15 cellular contexts compared by ENCODE assay signal in genomic region chr6:94510877-94511276, GRCh38.
DNase-seq lines count a peak whose midpoint lies in the region; ATAC-seq and TF ChIP-seq lines count a peak whose summit lies in the region.
"Had no signal": no experiment of that assay in that cellular context is flagged by ENCODE, and none has a peak within 500 bp of the region (broad histone marks: within the 10 kb centered on the region; RNA-seq: fewer than 3 reads in every experiment).

No MANE protein-coding gene starts in this region.

- no peaks in the 10 kb centered on the region for H3K27me3 Mint-ChIP-seq in activated T-cell treated with anti-CD3 and anti-CD28 coated beads, Interleukin-2, amount 50 U/mL, for 4 hours (ENCODE audit: low read depth)
- H3K27me3 Mint-ChIP-seq in activated T-cell treated with anti-CD3 and anti-CD28 coated beads, Interleukin-2, amount 50 U/mL, for 24 hours, result no peaks in the 10 kb centered on the region
- no peaks in the 10 kb centered on the region for H3K27me3 Mint-ChIP-seq in T-helper 17 cell

- no peaks in the 10 kb centered on the region for H3K9me3 ChIP-seq in T-helper 17 cell (ENCODE audit: control insufficient read depth, low read length, poor library complexity, severe bottlenecking)

- H3K9me3 Mint-ChIP-seq in activated T-cell treated with anti-CD3 and anti-CD28 coated beads, Interleukin-2, amount 50 U/mL, for 4 hours, result no peaks in the 10 kb centered on the region
- H3K9me3 Mint-ChIP-seq in activated T-cell treated with anti-CD3 and anti-CD28 coated beads, Interleukin-2, amount 50 U/mL, for 24 hours, result no peaks in the 10 kb centered on the region

- in situ Hi-C loops in GM13976 (cut with MboI; ENCODE audit: low sequenced_read_pairs, unreplicated experiment), result no loop called here

- H3K4me3 Mint-ChIP-seq in activated T-cell treated with anti-CD3 and anti-CD28 coated beads, Interleukin-2, amount 50 U/mL, for 4 hours, result no peak overlapping the region
- no peak overlapping the region for H3K4me3 Mint-ChIP-seq in activated T-cell treated with anti-CD3 and anti-CD28 coated beads, Interleukin-2, amount 50 U/mL, for 24 hours
- H3K4me3 Mint-ChIP-seq in T-helper 17 cell, result no peak overlapping the region

- no peaks in the 10 kb centered on the region for H3K36me3 Mint-ChIP-seq in activated T-cell treated with anti-CD3 and anti-CD28 coated beads, Interleukin-2, amount 50 U/mL, for 4 hours (ENCODE audit: insufficient read depth)
- no peaks in the 10 kb centered on the region for H3K36me3 Mint-ChIP-seq in activated T-cell treated with anti-CD3 and anti-CD28 coated beads, Interleukin-2, amount 50 U/mL, for 24 hours (ENCODE audit: low read depth)
- H3K36me3 Mint-ChIP-seq in T-helper 17 cell (ENCODE audit: low read depth), result no peaks in the 10 kb centered on the region

- intact Hi-C loops in sciatic nerve (cut with DNase I), result no loop called here

- ATAC-seq in activated T-cell treated with anti-CD3 and anti-CD28 coated beads, Interleukin-2, amount 50 U/mL, for 4 hours, result no peak
- peak; percentile 34 for ATAC-seq in sciatic nerve
- ATAC-seq in HG03139 (IDR thresholded peaks at IDR 0.05; ENCODE audit: unreplicated experiment), result no peak
- ATAC-seq in T-helper 17 cell, result no peak

- no peak overlapping the region for H3K27ac Mint-ChIP-seq in activated T-cell treated with anti-CD3 and anti-CD28 coated beads, Interleukin-2, amount 50 U/mL, for 24 hours
- H3K27ac Mint-ChIP-seq in T-helper 17 cell, result no peak overlapping the region

- no peak for TF ChIP-seq CTCF in GM13976 (IDR thresholded peaks at IDR 0.05; ENCODE audit: borderline replicate concordance, control extremely low read depth, extremely low read depth, insufficient read depth, missing control alignments)

- H3K4me1 Mint-ChIP-seq in activated T-cell treated with anti-CD3 and anti-CD28 coated beads, Interleukin-2, amount 50 U/mL, for 4 hours (ENCODE audit: low read depth), result no peaks in the 10 kb centered on the region
- no peaks in the 10 kb centered on the region for H3K4me1 Mint-ChIP-seq in activated T-cell treated with anti-CD3 and anti-CD28 coated beads, Interleukin-2, amount 50 U/mL, for 24 hours (ENCODE audit: low read depth)
- no peaks in the 10 kb centered on the region for H3K4me1 Mint-ChIP-seq in T-helper 17 cell

- peak; percentile 4 for DNase-seq in activated T-cell treated with anti-CD3 and anti-CD28 coated beads, Interleukin-2, amount 50 U/mL, for 4 hours
- DNase-seq in activated T-cell treated with anti-CD3 and anti-CD28 coated beads, Interleukin-2, amount 50 U/mL, for 24 hours, result no peak
- DNase-seq in GM13976 (ENCODE audit: low spot score) (peak; percentile 12), iPS-NIHi7 (ENCODE audit: extremely low spot score) (peak; percentile 9), sciatic nerve (ENCODE audit: low spot score) (no peak), NCI-H82 treated with DMSO at 0.1 percent for 48 hours (lab: John Stamatoyannopoulos, UW; ENCODE audit: unreplicated experiment) (no peak), T-helper 17 cell (no peak)
- DNase-seq: 8988T, C1 segment of cervical spinal cord, GM23248, NCI-H1092 treated with DMSO at 0.1 percent for 48 hours, NCI-H1694 treated with DMSO at 0.1 percent for 48 hours, NCI-H446 treated with DMSO at 0.1 percent for 48 hours, NCI-H748 treated with DMSO at 0.1 percent for 48 hours had no signal

Comparison
In these comparisons a context has a peak if more than half of its experiments do, and no peak if none do; other contexts are left out.
1. DNase-seq: peak in activated T-cell treated with anti-CD3 and anti-CD28 coated beads, Interleukin-2, amount 50 U/mL, for 4 hours (single experiment), GM13976 (single experiment) and iPS-NIHi7 (single experiment); none in activated T-cell treated with anti-CD3 and anti-CD28 coated beads, Interleukin-2, amount 50 U/mL, for 24 hours (single experiment), sciatic nerve (single experiment), NCI-H82 treated with DMSO at 0.1 percent for 48 hours (single experiment) and T-helper 17 cell (0 of 3).